In the genomic region with DNA sequence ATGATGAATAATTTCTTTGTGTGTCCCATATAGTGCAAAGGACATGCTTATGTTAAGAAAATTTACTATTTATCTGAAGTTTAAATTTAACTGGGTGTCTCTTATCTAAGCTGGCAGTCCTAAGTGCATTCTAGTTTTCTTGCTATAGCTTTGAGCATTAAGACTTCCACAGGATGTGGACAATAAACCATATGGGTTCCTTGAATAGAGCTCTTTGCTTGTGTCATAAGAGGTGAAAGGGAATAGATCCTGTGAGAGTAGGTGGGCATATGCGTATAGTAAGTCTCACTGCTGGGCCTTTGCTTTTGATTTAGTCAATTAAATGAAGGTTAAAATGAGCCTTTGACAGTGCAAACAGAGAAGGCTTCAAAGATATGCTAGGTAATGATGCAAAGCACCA, we compare ENCODE assay signal across 35 cellular contexts.
"Had no signal": no experiment of that assay in that cellular context is flagged by ENCODE, and none has a peak within 500 bp of the region (broad histone marks: within the 10 kb centered on the region; RNA-seq: fewer than 3 reads in every experiment).

No MANE protein-coding gene starts in this region.

- H3K4me3 ChIP-seq: MG63 had no signal

- H3K27me3 ChIP-seq: MG63 had no signal

- H3K9me3 ChIP-seq: MG63 had no signal

- DNase-seq: Karpas-422, Kasumi-1, MG63, MM.1S, MV-4-11, NCI-H1048, NCI-H1092, NCI-H1092 treated with DMSO at 0.1 percent for 48 hours, NCI-H1105, NCI-H1105 treated with DMSO at 0.1 percent for 48 hours, NCI-H1417, NCI-H1417 treated with DMSO at 0.1 percent for 48 hours, NCI-H1436, NCI-H1436 treated with DMSO at 0.1 percent for 48 hours, NCI-H146, NCI-H1694, NCI-H187, NCI-H187 treated with DMSO at 0.1 percent for 48 hours, NCI-H1930, NCI-H2029, NCI-H2029 treated with DMSO at 0.1 percent for 48 hours, NCI-H2081, NCI-H2081 treated with DMSO at 0.1 percent for 48 hours, NCI-H2107, NCI-H2171, NCI-H2171 treated with DMSO at 0.1 percent for 48 hours, NCI-H2227 treated with DMSO at 0.1 percent for 48 hours, NCI-H226, NCI-H345, NCI-H446, NCI-H446 treated with DMSO at 0.1 percent for 48 hours, NCI-H510A, NCI-H510A treated with DMSO at 0.1 percent for 48 hours, NCI-H524, NCI-H524 treated with DMSO at 0.1 percent for 48 hours had no signal

- H3K36me3 ChIP-seq: MG63 had no signal
